15 cellular contexts compared by ENCODE assay signal in the genomic region with DNA sequence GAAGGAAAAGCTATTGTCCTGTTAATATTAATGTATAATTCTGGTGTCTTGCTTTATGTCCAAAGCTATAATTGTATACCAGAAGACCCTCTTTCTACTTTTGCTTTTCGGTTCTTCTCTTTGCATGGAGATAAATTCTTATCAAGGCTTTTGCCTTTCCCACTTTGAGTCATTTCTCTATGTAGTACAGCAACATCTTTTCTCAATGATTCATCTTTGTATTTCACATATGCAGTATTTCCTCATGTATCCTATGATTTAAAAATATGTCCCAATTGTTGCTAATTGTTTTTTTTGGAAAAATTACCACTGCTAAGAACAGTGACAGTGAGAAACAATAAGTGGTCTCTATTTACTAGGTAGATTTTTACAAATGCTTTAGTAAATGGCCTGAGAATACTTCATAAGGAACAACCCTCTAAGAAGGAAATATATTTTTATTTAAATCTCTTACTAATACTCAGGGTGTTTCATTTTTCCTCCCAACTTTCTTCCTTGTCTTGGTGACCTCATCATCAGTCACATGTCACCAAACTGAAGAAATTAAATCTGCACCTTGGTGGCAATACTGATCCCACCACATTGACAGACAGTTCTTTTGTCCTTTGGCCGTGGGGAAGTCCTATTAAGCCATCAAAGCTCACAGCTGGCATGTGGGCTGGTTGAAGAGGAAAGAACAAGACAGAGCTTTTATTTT.
A peak's percentile ranks its signal among the peaks of the same experiment; 100 is the strongest.
DNase-seq lines count a peak whose midpoint lies in the region; ATAC-seq and TF ChIP-seq lines count a peak whose summit lies in the region.
"Had no signal": no experiment of that assay in that cellular context is flagged by ENCODE, and none has a peak within 500 bp of the region (broad histone marks: within the 10 kb centered on the region; RNA-seq: fewer than 3 reads in every experiment).

No MANE protein-coding gene starts in this region.

- no peak for ATAC-seq in activated naive CD4-positive, alpha-beta T cell treated with anti-CD3 and anti-CD28 coated beads, Interleukin-2, amount 50 U/mL, for 72 hours
- no peak for ATAC-seq in HG03039 (IDR thresholded peaks at IDR 0.05; ENCODE audit: unreplicated experiment)
- ATAC-seq: activated CD8-positive, alpha-beta T cell treated with anti-CD3 and anti-CD28 coated beads, Interleukin-2, amount 10 ng/mL, durations not matched to agents 7 days and 5 days; Panc1 had no signal

- H3K36me3 ChIP-seq in OCI-LY3 (replicated peaks; ENCODE audit: low read depth, low read length) (no peaks in the 10 kb centered on the region), osteoblast (ENCODE audit: insufficient read depth, low read length) (no peaks in the 10 kb centered on the region), HAP-1 (replicated peaks) (no peaks in the 10 kb centered on the region)

- DNase-seq in GM04503 (ENCODE audit: low read depth) = peak; percentile 34
- DNase-seq in epithelial cell of prostate (ENCODE audit: low read depth, low spot score) = no peak
- DNase-seq in osteoblast (ENCODE audit: insufficient read length, low spot score, missing footprints) = no peak
- DNase-seq in activated naive CD4-positive, alpha-beta T cell treated with anti-CD3 and anti-CD28 coated beads, Interleukin-2, amount 50 U/mL, for 72 hours (ENCODE audit: low spot score in 2 of 2) = no peak
- no peak for DNase-seq in dermis blood vessel endothelial cell
- no peak for DNase-seq in HAP-1 (ENCODE audit: low spot score in 2 of 2)
- DNase-seq: activated CD8-positive, alpha-beta T cell treated with anti-CD3 and anti-CD28 coated beads, Interleukin-2, amount 10 ng/mL, durations not matched to agents 7 days and 5 days; KG1; NCI-H2227 treated with DMSO at 0.1 percent for 48 hours had no signal

- H3K4me3 ChIP-seq in OCI-LY3 (ENCODE audit: low read length) (no peak overlapping the region), osteoblast (ENCODE audit: insufficient read depth, low read length) (peak overlapping the region; percentile 27), HAP-1 (no peak overlapping the region)

- peaks cover 4% of the 10 kb centered on the region in 2 donors for H3K9me3 Mint-ChIP-seq in activated naive CD4-positive, alpha-beta T cell treated with anti-CD3 and anti-CD28 coated beads, Interleukin-2, amount 50 U/mL, for 72 hours
- H3K9me3 Mint-ChIP-seq: T-helper 2 cell treated with Interferon-gamma antibody and Interleukin-4, amounts not matched to agents 5 μg/mL and 100 μg/mL, for 36 hours had no signal

- H3K9me3 ChIP-seq in OCI-LY3 (ENCODE audit: insufficient read depth, low read length) = no peaks in the 10 kb centered on the region
- no peaks in the 10 kb centered on the region for H3K9me3 ChIP-seq in osteoblast (ENCODE audit: low read depth, low read length)
- H3K9me3 ChIP-seq in HAP-1 = peaks cover 4% of the 10 kb centered on the region; the same call in 1 of the 2 replicates

- no peak overlapping the region for H3K9ac ChIP-seq in OCI-LY3 (ENCODE audit: low read length)

- no peak overlapping the region for H2AFZ ChIP-seq in OCI-LY3 (ENCODE audit: low read depth, low read length)
- peak overlapping the region; percentile 82 for H2AFZ ChIP-seq in osteoblast (ENCODE audit: low read length)

- H3K36me3 Mint-ChIP-seq in activated naive CD4-positive, alpha-beta T cell treated with anti-CD3 and anti-CD28 coated beads, Interleukin-2, amount 50 U/mL, for 72 hours = no peaks in the 10 kb centered on the region
- H3K36me3 Mint-ChIP-seq: mesothelial cell of epicardium had no signal

- no peak overlapping the region for H3K27ac ChIP-seq in OCI-LY3 (ENCODE audit: low read length)
- peak overlapping the region; percentile 95 for H3K27ac ChIP-seq in epithelial cell of prostate
- H3K27ac ChIP-seq in osteoblast (ENCODE audit: low read depth, low read length) = peak overlapping the region; percentile 92

- TF ChIP-seq CTCF in OCI-LY3 (IDR thresholded peaks at IDR 0.05; ENCODE audit: low read depth, low read length) = no peak
- no peak for TF ChIP-seq CTCF in osteoblast (IDR thresholded peaks at IDR 0.05; ENCODE audit: extremely low read depth, low read depth, low read length)

- no peak overlapping the region for H3K27ac Mint-ChIP-seq in activated naive CD4-positive, alpha-beta T cell treated with anti-CD3 and anti-CD28 coated beads, Interleukin-2, amount 50 U/mL, for 72 hours
- H3K27ac Mint-ChIP-seq: activated CD8-positive, alpha-beta T cell treated with anti-CD3 and anti-CD28 coated beads, Interleukin-2, amount 10 ng/mL, durations not matched to agents 7 days and 5 days; activated naive CD8-positive, alpha-beta T cell; mesothelial cell of epicardium; T-helper 2 cell treated with Interferon-gamma antibody and Interleukin-4, amounts not matched to agents 5 μg/mL and 100 μg/mL, for 36 hours had no signal

- in situ Hi-C loops in HAP-1 (cut with MboI; ENCODE audit: low sequenced_read_pairs) = no loop called here

- H3K79me2 ChIP-seq in OCI-LY3 (ENCODE audit: low read length) (no peaks in the 10 kb centered on the region), osteoblast (ENCODE audit: insufficient read depth, low read length) (no peaks in the 10 kb centered on the region)

- H3K4me1 ChIP-seq in OCI-LY3 (ENCODE audit: low read length) (peaks cover 17% of the 10 kb centered on the region), osteoblast (ENCODE audit: insufficient read depth, low read length) (peaks cover 30% of the 10 kb centered on the region), HAP-1 (no peaks in the 10 kb centered on the region)

- H3K4me2 ChIP-seq in OCI-LY3 (ENCODE audit: low read length) = peak overlapping the region; percentile 23
- H3K4me2 ChIP-seq in osteoblast (ENCODE audit: insufficient read depth, low read length) = peak overlapping the region; percentile 75

- H3K27me3 ChIP-seq in OCI-LY3 (ENCODE audit: low read depth, low read length) = peaks cover 51% of the 10 kb centered on the region
- no peaks in the 10 kb centered on the region for H3K27me3 ChIP-seq in osteoblast (ENCODE audit: insufficient read depth, low read length)
- no peaks in the 10 kb centered on the region for H3K27me3 ChIP-seq in HAP-1 (ENCODE audit: low read depth)

- no peaks in the 10 kb centered on the region for H4K20me1 ChIP-seq in OCI-LY3 (ENCODE audit: insufficient read depth, low read length)
- H4K20me1 ChIP-seq in osteoblast (ENCODE audit: insufficient read depth, low read length) = no peaks in the 10 kb centered on the region
